8 cellular contexts compared by ENCODE assay signal in genomic region chr7:77798394-77799077, GRCh38. TPM values are rescaled to one million over a fixed set of nuclear protein-coding genes. Genes with fewer than 3 reads are reported as not detected.
DNase-seq lines count a peak whose midpoint lies in the region; ATAC-seq and TF ChIP-seq lines count a peak whose summit lies in the region.

PHTF2 (plus strand) TSS chr7:77798773.
TMEM60 (minus strand) TSS chr7:77798434; CDS start chr7:77794373, 4,061 bp downstream.

- peak within 1 kb of the TSS; percentile 92 for H3K4me3 Mint-ChIP-seq in activated naive CD4-positive, alpha-beta T cell treated with anti-CD3 and anti-CD28 coated beads, Interleukin-2, amount 50 U/mL, for 24 hours

- H3K4me1 ChIP-seq in SK-N-SH (ENCODE audit: control insufficient read depth in 1 of 2, insufficient read depth in 2 of 2, low read depth in 1 of 2, low read length in 1 of 2), result peaks cover 9 to 18% of the 10 kb centered on the region in 2 experiments; a peak in 3 of 4 replicates

- ATAC-seq in HG02588 (IDR thresholded peaks at IDR 0.05; ENCODE audit: unreplicated experiment), result peak; percentile 89

- no peaks in the 10 kb centered on the region for H3K9me3 Mint-ChIP-seq in activated naive CD4-positive, alpha-beta T cell treated with anti-CD3 and anti-CD28 coated beads, Interleukin-2, amount 50 U/mL, for 24 hours

- no peaks in the 10 kb centered on the region for H3K9me3 ChIP-seq in SK-N-SH

- no peaks in the 10 kb centered on the region for H3K27me3 ChIP-seq in SK-N-SH (ENCODE audit: insufficient read depth)

- DNase-seq in GM10266 (ENCODE audit: extremely low spot score) (peak; percentile 89), NCI-H1048 (lab: John Stamatoyannopoulos, UW) (peak; percentile 95), SK-N-SH (peak; percentile 98), germinal center (ENCODE audit: low spot score) (peak; percentile 95), non-pigmented ciliary epithelial cell (ENCODE audit: low read depth) (peak; percentile 99), superior temporal gyrus (ENCODE audit: extremely low spot score) (peak; percentile 100)

- peak within 1 kb of the TSS; percentile 87 to 93 for H3K4me3 ChIP-seq in SK-N-SH (ENCODE audit: low read depth in 2 of 2, low read length in 1 of 2)

- H3F3A ChIP-seq in SK-N-SH (replicated peaks; ENCODE audit: insufficient read depth), result peaks cover 13% of the 10 kb centered on the region

- peak within 1 kb of the TSS; percentile 83 for H3K9ac ChIP-seq in SK-N-SH

- TF ChIP-seq CTCF in GM10266 (IDR thresholded peaks at IDR 0.05; ENCODE audit: control insufficient read depth, insufficient read depth, low read depth, missing control alignments) (peak; percentile 59), SK-N-SH (IDR thresholded peaks at IDR 0.05) (peak; percentile 71)

- peaks cover 92% of the 10 kb centered on the region for H3K79me2 ChIP-seq in SK-N-SH (ENCODE audit: insufficient read depth)

- H3K4me1 Mint-ChIP-seq in activated naive CD4-positive, alpha-beta T cell treated with anti-CD3 and anti-CD28 coated beads, Interleukin-2, amount 50 U/mL, for 24 hours, result peaks cover 73% of the 10 kb centered on the region

- 0 out of 2 replicates have a peak, but pooled peaks cover 4% of the 10 kb centered on the region for H4K20me1 ChIP-seq in SK-N-SH (ENCODE audit: insufficient read depth)

- H2AFZ ChIP-seq in SK-N-SH (ENCODE audit: low read depth), result peak within 1 kb of the TSS; percentile 88

- TF ChIP-seq RAD21 in SK-N-SH (IDR thresholded peaks at IDR 0.05; ENCODE audit: low read length), result peak; percentile 45

- peak within 1 kb of the TSS; percentile 92 for H3K27ac Mint-ChIP-seq in activated naive CD4-positive, alpha-beta T cell treated with anti-CD3 and anti-CD28 coated beads, Interleukin-2, amount 50 U/mL, for 24 hours

- H3K27me3 Mint-ChIP-seq in activated naive CD4-positive, alpha-beta T cell treated with anti-CD3 and anti-CD28 coated beads, Interleukin-2, amount 50 U/mL, for 24 hours, result no peaks in the 10 kb centered on the region

- POLR2A ChIA-PET in SK-N-SH (lab: Yijun Ruan, JAX), result interaction anchor here (1.0 to 1.4 kb wide), 3 partner anchors 15 to 101 kb away, joined by 3 to 7 read pairs (median 3); partner anchors contain the start of gene RSBN1L

- peak within 1 kb of the TSS; percentile 89 for H3K4me2 ChIP-seq in SK-N-SH

- peaks cover 12 to 18% of the 10 kb centered on the region in 2 experiments for H3K36me3 ChIP-seq in SK-N-SH (replicated peaks in 1 of 2; ENCODE audit: control insufficient read depth in 1 of 2, insufficient read depth in 2 of 2, low read length in 1 of 2)

- WGBS in SK-N-SH (ENCODE audit: low lambda C conversion rate), result under 1% methylated on average over 29 of the region's 61 CpGs

- H3K27ac ChIP-seq in SK-N-SH (ENCODE audit: low read depth in 2 of 2, low read length in 1 of 2), result peak within 1 kb of the TSS; percentile 84 to 94

- TF ChIP-seq EP300 in SK-N-SH (IDR thresholded peaks at IDR 0.05; ENCODE audit: borderline replicate concordance in 1 of 2, low read depth in 1 of 2, low read length in 1 of 2), result no peak; a peak in 1 of 4 replicates

- no peaks in the 10 kb centered on the region for H3K9me2 ChIP-seq in SK-N-SH

- CTCF ChIA-PET in SK-N-SH (lab: Yijun Ruan, JAX), result interaction anchor here (0.6 to 3.0 kb wide), 23 partner anchors 15 to 972 kb away, joined by 3 to 9 read pairs (median 4); no protein-coding TSS in a partner anchor

- peaks cover 8% of the 10 kb centered on the region for H3K36me3 Mint-ChIP-seq in activated naive CD4-positive, alpha-beta T cell treated with anti-CD3 and anti-CD28 coated beads, Interleukin-2, amount 50 U/mL, for 24 hours

TF ChIP-seq in SK-N-SH, 30 proteins besides CTCF, POLR2A, EP300 and RAD21 (continues in another document):
- no peak for TF ChIP-seq GATA2 (CRISPR knock-in tag; IDR thresholded peaks at IDR 0.05)
- TF ChIP-seq TAF1 (IDR thresholded peaks at IDR 0.05; ENCODE audit: borderline replicate concordance, low read depth, low read length), result peak; percentile 94
- TF ChIP-seq RCOR1 (IDR thresholded peaks at IDR 0.05; ENCODE audit: low read length), result no peak
- TF ChIP-seq, protein P1, sequence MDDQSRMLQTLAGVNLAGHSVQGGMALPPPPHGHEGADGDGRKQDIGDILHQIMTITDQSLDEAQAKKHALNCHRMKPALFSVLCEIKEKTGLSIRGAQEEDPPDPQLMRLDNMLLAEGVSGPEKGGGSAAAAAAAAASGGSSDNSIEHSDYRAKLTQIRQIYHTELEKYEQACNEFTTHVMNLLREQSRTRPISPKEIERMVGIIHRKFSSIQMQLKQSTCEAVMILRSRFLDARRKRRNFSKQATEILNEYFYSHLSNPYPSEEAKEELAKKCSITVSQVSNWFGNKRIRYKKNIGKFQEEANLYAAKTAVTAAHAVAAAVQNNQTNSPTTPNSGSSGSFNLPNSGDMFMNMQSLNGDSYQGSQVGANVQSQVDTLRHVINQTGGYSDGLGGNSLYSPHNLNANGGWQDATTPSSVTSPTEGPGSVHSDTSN (IDR thresholded peaks at IDR 0.05), result peak; percentile 100
- no peak; the same call in 1 of the 2 replicates for TF ChIP-seq USF1 (IDR thresholded peaks at IDR 0.05; ENCODE audit: borderline replicate concordance, low read depth)
- peak; percentile 98 for TF ChIP-seq CHD2 (IDR thresholded peaks at IDR 0.05; ENCODE audit: low read length, partially characterized antibody)
- TF ChIP-seq RFX5 (IDR thresholded peaks at IDR 0.05; ENCODE audit: low read length), result no peak; the same call in 1 of the 2 replicates
- TF ChIP-seq GABPA (IDR thresholded peaks at IDR 0.05; ENCODE audit: low read depth), result peak; percentile 84
- TF ChIP-seq YY1 (IDR thresholded peaks at IDR 0.05; ENCODE audit: low read depth), result peak; percentile 19
- TF ChIP-seq USF2 (IDR thresholded peaks at IDR 0.05; ENCODE audit: borderline replicate concordance, low read depth, low read length), result no peak
- TF ChIP-seq POLR2AphosphoS5 (IDR thresholded peaks at IDR 0.05; ENCODE audit: low read depth, low read length), result peak; percentile 67
- TF ChIP-seq EZH2phosphoT487 (IDR thresholded peaks at IDR 0.05; ENCODE audit: borderline replicate concordance, low read depth), result no peak
- TF ChIP-seq FOXJ3 (CRISPR knock-in tag; IDR thresholded peaks at IDR 0.05), result no peak; the same call in 1 of the 2 replicates
- TF ChIP-seq MAX (IDR thresholded peaks at IDR 0.05; ENCODE audit: low read depth), result peak; percentile 85
- 0 out of 2 replicates have a peak, but pooled peaks have one; percentile 60 for TF ChIP-seq ZBTB33 (IDR thresholded peaks at IDR 0.05; ENCODE audit: borderline replicate concordance, low read depth)
- TF ChIP-seq SMC3 (IDR thresholded peaks at IDR 0.05; ENCODE audit: low read depth, low read length), result peak; percentile 50
- peak; percentile 84 for TF ChIP-seq ELF1 (IDR thresholded peaks at IDR 0.05)
- TF ChIP-seq TEAD4 (IDR thresholded peaks at IDR 0.05; ENCODE audit: borderline replicate concordance, insufficient read depth), result no peak
- TF ChIP-seq FOSL2 (IDR thresholded peaks at IDR 0.05; ENCODE audit: borderline replicate concordance, low read depth), result no peak; the same call in 1 of the 2 replicates
- TF ChIP-seq FOXM1 (IDR thresholded peaks at IDR 0.05; ENCODE audit: low read depth), result no peak
- TF ChIP-seq NRF1 (IDR thresholded peaks at IDR 0.05; ENCODE audit: low read depth, low read length), result peak; percentile 70

RNA-seq across cellular contexts. Expression of gene PHTF2, which starts in this region (rescaled TPM):
- polyA plus RNA-seq in SK-N-SH (2012; rRNA removed), result 21.2 and 29.1 TPM in 2 replicates
- polyA plus RNA-seq in SK-N-SH (2012; cell fraction: cytosol; rRNA removed), result 34.7 and 36.5 TPM in 2 replicates
- 7.9 and 20.6 TPM in 2 replicates for polyA plus RNA-seq in SK-N-SH (2012; cell fraction: nucleus; rRNA removed)

RNA-seq across cellular contexts. Expression of gene TMEM60, which starts in this region (rescaled TPM):
- 24.8 and 32.5 TPM in 2 replicates for polyA plus RNA-seq in SK-N-SH (2012; rRNA removed)
- polyA plus RNA-seq in SK-N-SH (2012; cell fraction: cytosol; rRNA removed), result 42.4 and 57.3 TPM in 2 replicates
- polyA plus RNA-seq in SK-N-SH (2012; cell fraction: nucleus; rRNA removed), result 4.2 and 9.1 TPM in 2 replicates

Comparison
In these comparisons a context has a peak if more than half of its experiments do, and no peak if none do; other contexts are left out.
1. Peak in every context shown above with its lines: DNase-seq, ATAC-seq, H3K4me3 ChIP-seq and H3K27ac ChIP-seq.